Comparison of ENCODE assay signal across 28 cellular contexts in the genomic region with DNA sequence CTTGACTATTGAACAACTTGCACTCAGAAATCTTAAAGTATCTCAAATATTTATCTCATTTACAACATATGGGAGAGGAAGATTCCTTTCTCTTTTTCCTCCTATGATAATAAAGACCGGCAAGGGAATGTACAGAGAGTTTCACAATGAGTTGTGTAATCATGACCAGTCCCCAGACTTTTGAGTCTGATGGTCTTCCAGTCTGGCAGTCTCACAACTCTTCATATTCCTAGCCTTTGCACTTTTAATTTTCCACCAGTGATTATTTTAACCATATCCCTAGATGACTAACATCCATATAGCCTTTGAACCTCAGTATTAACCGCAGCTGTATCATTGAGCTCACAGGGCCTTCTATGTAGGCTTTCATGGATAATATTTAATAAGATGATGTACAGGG.
DNase-seq lines count a peak whose midpoint lies in the region; FAIRE-seq and TF ChIP-seq lines count a peak whose summit lies in the region.
"Had no signal": no experiment of that assay in that cellular context is flagged by ENCODE, and none has a peak within 500 bp of the region (broad histone marks: within the 10 kb centered on the region; RNA-seq: fewer than 3 reads in every experiment).

No MANE protein-coding gene starts in this region.

- no peak overlapping the region for H3K4me3 ChIP-seq in breast epithelium
- H3K4me3 ChIP-seq: thyroid gland had no signal

- FAIRE-seq in RCC 7860 (lab: Jason Lieb, UNC) (peak; percentile 91), urothelium cell line (lab: Jason Lieb, UNC) (no peak)

- H3K27ac ChIP-seq in breast epithelium = no peak overlapping the region
- H3K27ac ChIP-seq: RWPE1, thyroid gland had no signal

- H3K9me3 ChIP-seq in breast epithelium = no peaks in the 10 kb centered on the region
- H3K9me3 ChIP-seq: SK-N-SH, thyroid gland had no signal

- intact Hi-C loops in breast epithelium (cut with DNase I; ENCODE audit: low total_unique reads) = no loop called here

- no peaks in the 10 kb centered on the region for H3K27me3 ChIP-seq in breast epithelium
- H3K27me3 ChIP-seq: thyroid gland had no signal

- no peak for TF ChIP-seq POLR2A in breast epithelium (IDR thresholded peaks at IDR 0.05)

- H3K36me3 ChIP-seq in breast epithelium = no peaks in the 10 kb centered on the region
- H3K36me3 ChIP-seq: thyroid gland had no signal

- H3K4me1 ChIP-seq in breast epithelium = no peaks in the 10 kb centered on the region
- H3K4me1 ChIP-seq: thyroid gland had no signal

- peak; percentile 63 for DNase-seq in EL
- peak; percentile 73 for DNase-seq in RCC 7860 (ENCODE audit: low spot score)
- DNase-seq in fibroblast of gingiva (ENCODE audit: low read depth) = peak; percentile 37
- peak; percentile 28 for DNase-seq in renal cortical epithelial cell (ENCODE audit: low read depth)
- DNase-seq in GM19240 (ENCODE audit: insufficient read length, low spot score) = no peak
- no peak for DNase-seq in breast epithelium (ENCODE audit: low spot score in 2 of 2)
- no peak for DNase-seq in activated CD4-positive, CD25-positive, alpha-beta regulatory T cell (lab: John Stamatoyannopoulos, UW)
- DNase-seq in urothelium cell line (ENCODE audit: low spot score) = no peak
- DNase-seq: activated CD4-positive, alpha-beta T cell treated with anti-CD3 and anti-CD28 coated beads, Interleukin-2, amount 50 U/mL, for 1 hour; activated CD8-positive, alpha-beta memory T cell treated with anti-CD3 and anti-CD28 coated beads, Interleukin-2, amount 10 ng/mL, durations not matched to agents 7 days and 5 days; activated naive CD4-positive, alpha-beta T cell treated with anti-CD3 and anti-CD28 coated beads, Interleukin-2, amount 10 ng/mL, durations not matched to agents 7 days and 5 days; activated T-cell treated with anti-CD3 and anti-CD28 coated beads, Interleukin-2, amount 50 U/mL, for 72 hours; anterior cingulate cortex; cerebellar nuclear complex; GOT3; islet precursor cell; KG1; left ventricle myocardium superior; midbrain; naive thymus-derived CD8-positive, alpha-beta T cell; NCI-H187; NCI-H748 treated with DMSO at 0.1 percent for 48 hours; occipital lobe; retina; SK-N-SH; stimulated activated naive CD8-positive, alpha-beta T cell treated with anti-CD3 and anti-CD28 coated beads, Interleukin-15, amount 100 ng/mL, for 72 hours; thyroid gland had no signal

- TF ChIP-seq CTCF in breast epithelium (IDR thresholded peaks at IDR 0.05) = no peak

Comparison
In these comparisons a context has a peak if more than half of its experiments do, and no peak if none do; other contexts are left out.
1. DNase-seq: peak in EL (single experiment), RCC 7860 (single experiment), fibroblast of gingiva (single experiment) and renal cortical epithelial cell (single experiment); none in GM19240 (single experiment), breast epithelium (0 of 2), activated CD4-positive, CD25-positive, alpha-beta regulatory T cell (0 of 4) and urothelium cell line (single experiment).